ENCODE assay signal across 13 cellular contexts in the genomic region with DNA sequence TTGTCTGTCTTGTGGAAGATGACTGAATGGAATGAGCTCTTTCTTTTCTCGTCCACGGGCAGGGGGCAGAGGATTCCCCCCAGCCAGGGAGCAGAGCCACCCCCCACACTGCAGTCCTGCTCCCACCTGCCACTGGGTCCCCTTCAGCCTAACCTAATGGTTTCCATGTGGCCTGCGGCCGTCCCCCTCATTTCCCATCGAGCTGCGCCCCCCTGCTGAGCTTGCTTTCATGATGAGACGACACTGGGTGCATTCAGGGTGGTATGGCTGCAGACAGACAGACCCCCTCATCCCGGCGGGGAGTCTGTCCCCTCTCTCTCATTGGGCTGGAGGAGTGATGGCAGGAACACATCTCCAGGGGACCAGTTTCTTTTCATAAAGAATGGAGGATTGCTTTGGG.
DNase-seq lines count a peak whose midpoint lies in the region; ATAC-seq and TF ChIP-seq lines count a peak whose summit lies in the region.
"Had no signal": no experiment of that assay in that cellular context is flagged by ENCODE, and none has a peak within 500 bp of the region (broad histone marks: within the 10 kb centered on the region; RNA-seq: fewer than 3 reads in every experiment).

No MANE protein-coding gene starts in this region.

- no peak for TF ChIP-seq CTCF in activated B cell treated with CpG ODN at 0.5 μM for 24 hours (IDR thresholded peaks at IDR 0.05)

- no peaks in the 10 kb centered on the region for H3K9me3 Mint-ChIP-seq in activated CD8-positive, alpha-beta memory T cell treated with anti-CD3 and anti-CD28 coated beads, Interleukin-2, amount 10 ng/mL, durations not matched to agents 7 days and 5 days (ENCODE audit: low read depth)
- H3K9me3 Mint-ChIP-seq in activated B cell treated with CpG ODN at 0.5 μM for 24 hours (no peaks in the 10 kb centered on the region), immature natural killer cell (no peaks in the 10 kb centered on the region)
- H3K9me3 Mint-ChIP-seq in stimulated activated naive B cell treated with anti-CD40 and anti-IgM and Interleukin-4, amounts not matched to agents 10 μg/mL and 1 μg/mL and 100 μg/mL, for 72 hours = no peaks in the 10 kb centered on the region

- peaks cover 14% of the 10 kb centered on the region for H3K4me1 Mint-ChIP-seq in activated CD8-positive, alpha-beta memory T cell treated with anti-CD3 and anti-CD28 coated beads, Interleukin-2, amount 10 ng/mL, durations not matched to agents 7 days and 5 days
- H3K4me1 Mint-ChIP-seq in activated B cell treated with CpG ODN at 0.5 μM for 24 hours (peaks cover 21% of the 10 kb centered on the region), immature natural killer cell (peaks cover 62 to 87% of the 10 kb centered on the region in 2 donors)
- H3K4me1 Mint-ChIP-seq in stimulated activated naive B cell treated with anti-CD40 and anti-IgM and Interleukin-4, amounts not matched to agents 10 μg/mL and 1 μg/mL and 100 μg/mL, for 72 hours = peaks cover 29 to 31% of the 10 kb centered on the region in 2 donors

- CTCF ChIA-PET in activated CD8-positive, alpha-beta memory T cell treated with anti-CD3 and anti-CD28 coated beads, Interleukin-2, amount 10 ng/mL, durations not matched to agents 7 days and 5 days (lab: Charles Lee) = no interaction called here
- CTCF ChIA-PET in activated B cell treated with CpG ODN at 0.5 μM for 24 hours (lab: Charles Lee) = no interaction called here

- no peak overlapping the region for H3K4me3 Mint-ChIP-seq in activated CD8-positive, alpha-beta memory T cell treated with anti-CD3 and anti-CD28 coated beads, Interleukin-2, amount 10 ng/mL, durations not matched to agents 7 days and 5 days
- H3K4me3 Mint-ChIP-seq in activated B cell treated with CpG ODN at 0.5 μM for 24 hours (no peak overlapping the region), immature natural killer cell (peak overlapping the region in 4 of 5 donors; percentile 13 to 49 (median 17))
- peak overlapping the region in 1 of 2 donors; percentile 21 for H3K4me3 Mint-ChIP-seq in stimulated activated naive B cell treated with anti-CD40 and anti-IgM and Interleukin-4, amounts not matched to agents 10 μg/mL and 1 μg/mL and 100 μg/mL, for 72 hours
- H3K4me3 Mint-ChIP-seq: neural progenitor cell had no signal

- H3K27ac Mint-ChIP-seq in activated CD8-positive, alpha-beta memory T cell treated with anti-CD3 and anti-CD28 coated beads, Interleukin-2, amount 10 ng/mL, durations not matched to agents 7 days and 5 days = peak overlapping the region; percentile 32
- H3K27ac Mint-ChIP-seq in activated B cell treated with CpG ODN at 0.5 μM for 24 hours = peak overlapping the region; percentile 66
- H3K27ac Mint-ChIP-seq in immature natural killer cell = peak overlapping the region; percentile 51 to 85 (median 72)
- H3K27ac Mint-ChIP-seq in stimulated activated naive B cell treated with anti-CD40 and anti-IgM and Interleukin-4, amounts not matched to agents 10 μg/mL and 1 μg/mL and 100 μg/mL, for 72 hours = peak overlapping the region; percentile 87
- H3K27ac Mint-ChIP-seq: neural progenitor cell had no signal

- POLR2A ChIA-PET in activated B cell treated with CpG ODN at 0.5 μM for 24 hours (lab: Charles Lee) = no interaction called here

- no peak for DNase-seq in activated CD8-positive, alpha-beta memory T cell treated with anti-CD3 and anti-CD28 coated beads, Interleukin-2, amount 10 ng/mL, durations not matched to agents 7 days and 5 days
- no peak for DNase-seq in activated CD8-positive, alpha-beta memory T cell treated with anti-CD3 and anti-CD28 coated beads for 24 hours
- DNase-seq in activated B cell treated with CpG ODN at 0.5 μM for 24 hours = no peak
- DNase-seq in immature natural killer cell = no peak
- no peak for DNase-seq in stimulated activated naive B cell treated with anti-CD40 and anti-IgM and Interleukin-4, amounts not matched to agents 10 μg/mL and 1 μg/mL and 100 μg/mL, for 72 hours
- DNase-seq in Kasumi-1 (lab: John Stamatoyannopoulos, UW) = no peak
- no peak for DNase-seq in DMS79 treated with DMSO at 0.1 percent for 48 hours (lab: John Stamatoyannopoulos, UW)
- DNase-seq: activated CD4-positive, alpha-beta T cell treated with anti-CD3 and anti-CD28 coated beads for 48 hours; NCI-H1092; NCI-H510A; PC-3 had no signal

- ATAC-seq in activated CD8-positive, alpha-beta memory T cell treated with anti-CD3 and anti-CD28 coated beads, Interleukin-2, amount 10 ng/mL, durations not matched to agents 7 days and 5 days = no peak
- ATAC-seq in activated B cell treated with CpG ODN at 0.5 μM for 24 hours (ENCODE audit: low read depth) (no peak), GM21825 (IDR thresholded peaks at IDR 0.05; ENCODE audit: unreplicated experiment) (no peak)
- no peak for ATAC-seq in stimulated activated naive B cell treated with anti-CD40 and anti-IgM and Interleukin-4, amounts not matched to agents 10 μg/mL and 1 μg/mL and 100 μg/mL, for 72 hours (replicated peaks)
- ATAC-seq: PC-3 had no signal

- H3K36me3 Mint-ChIP-seq in activated CD8-positive, alpha-beta memory T cell treated with anti-CD3 and anti-CD28 coated beads, Interleukin-2, amount 10 ng/mL, durations not matched to agents 7 days and 5 days = peaks cover 63% of the 10 kb centered on the region
- H3K36me3 Mint-ChIP-seq in activated B cell treated with CpG ODN at 0.5 μM for 24 hours (ENCODE audit: low read depth) (peaks cover 95% of the 10 kb centered on the region), immature natural killer cell (peaks cover 24 to 62% (median 27%) of the 10 kb centered on the region in 3 donors)
- H3K36me3 Mint-ChIP-seq in stimulated activated naive B cell treated with anti-CD40 and anti-IgM and Interleukin-4, amounts not matched to agents 10 μg/mL and 1 μg/mL and 100 μg/mL, for 72 hours = peaks cover 68 to 90% of the 10 kb centered on the region in 2 donors

- no peaks in the 10 kb centered on the region for H3K27me3 Mint-ChIP-seq in activated CD8-positive, alpha-beta memory T cell treated with anti-CD3 and anti-CD28 coated beads, Interleukin-2, amount 10 ng/mL, durations not matched to agents 7 days and 5 days
- H3K27me3 Mint-ChIP-seq in activated B cell treated with CpG ODN at 0.5 μM for 24 hours (no peaks in the 10 kb centered on the region), immature natural killer cell (ENCODE audit: low read depth in 3 of 3) (peaks cover 4 to 17% (median 12%) of the 10 kb centered on the region in 3 donors)
- H3K27me3 Mint-ChIP-seq in stimulated activated naive B cell treated with anti-CD40 and anti-IgM and Interleukin-4, amounts not matched to agents 10 μg/mL and 1 μg/mL and 100 μg/mL, for 72 hours = no peaks in the 10 kb centered on the region

- intact Hi-C loops in activated B cell treated with CpG ODN at 0.5 μM for 24 hours (cut with micrococcal nuclease) = no loop called here

Comparison
In these comparisons a context has a peak if more than half of its experiments do, and no peak if none do; other contexts are left out.
1. H3K27ac Mint-ChIP-seq: peak in every context shown above with its lines; median percentile 87 in stimulated activated naive B cell treated with anti-CD40 and anti-IgM and Interleukin-4, amounts not matched to agents 10 μg/mL and 1 μg/mL and 100 μg/mL, for 72 hours; 72 in immature natural killer cell; 66 in activated B cell treated with CpG ODN at 0.5 μM for 24 hours; 32 in activated CD8-positive, alpha-beta memory T cell treated with anti-CD3 and anti-CD28 coated beads, Interleukin-2, amount 10 ng/mL, durations not matched to agents 7 days and 5 days.
2. H3K4me3 Mint-ChIP-seq: peak in immature natural killer cell (4 of 5); none in activated CD8-positive, alpha-beta memory T cell treated with anti-CD3 and anti-CD28 coated beads, Interleukin-2, amount 10 ng/mL, durations not matched to agents 7 days and 5 days (single experiment) and activated B cell treated with CpG ODN at 0.5 μM for 24 hours (single experiment).